ENCODE assay signal across 10 cellular contexts in the genomic region with DNA sequence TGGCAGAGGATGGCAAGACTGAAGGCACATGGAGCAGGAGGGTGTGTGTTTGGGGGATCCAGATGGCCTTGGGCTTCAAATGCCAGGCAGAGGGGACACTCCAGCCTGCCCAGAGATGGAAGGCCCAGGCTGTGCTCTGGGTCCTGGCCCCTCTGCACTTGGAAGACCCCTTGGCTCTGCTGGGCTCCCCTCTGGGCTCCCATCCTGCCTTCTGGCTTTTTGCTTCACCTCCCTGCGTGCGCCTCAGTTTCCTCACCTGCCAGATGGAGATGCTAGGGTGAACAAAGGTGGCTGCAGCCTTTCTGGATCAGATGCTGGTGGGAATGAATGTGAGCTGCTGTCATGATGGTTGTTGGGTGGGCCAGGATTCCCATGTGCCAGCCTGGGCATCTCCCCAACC. TPM values are rescaled to one million over a fixed set of nuclear protein-coding genes. Genes with fewer than 3 reads are reported as not detected.
DNase-seq lines count a peak whose midpoint lies in the region; ATAC-seq and TF ChIP-seq lines count a peak whose summit lies in the region.
"Had no signal": no experiment of that assay in that cellular context is flagged by ENCODE, and none has a peak within 500 bp of the region (broad histone marks: within the 10 kb centered on the region; RNA-seq: fewer than 3 reads in every experiment).

No MANE protein-coding gene starts in this region.

- CTCF ChIA-PET in activated CD4-positive, alpha-beta memory T cell treated with anti-CD3 and anti-CD28 coated beads for 36 hours (lab: Charles Lee): no interaction called here

- H3K4me1 Mint-ChIP-seq in natural killer cell (peaks cover 2 to 28% of the 10 kb centered on the region in 2 donors), naive B cell (peaks cover 64 to 85% (median 77%) of the 10 kb centered on the region in 3 donors)
- H3K4me1 Mint-ChIP-seq in natural killer cell treated with Interleukin-12 subunit alpha and Interleukin-12 subunit beta and Interleukin-15 and Interleukin-18, amount 100 ng/mL, for 72 hours (ENCODE audit: low read depth in 2 of 2): peaks cover 14 to 19% of the 10 kb centered on the region in 2 donors
- peaks cover 55% of the 10 kb centered on the region for H3K4me1 Mint-ChIP-seq in activated naive CD8-positive, alpha-beta T cell treated with anti-CD3 and anti-CD28 coated beads for 36 hours
- H3K4me1 Mint-ChIP-seq in activated CD4-positive, alpha-beta memory T cell treated with anti-CD3 and anti-CD28 coated beads for 36 hours (ENCODE audit: low read depth): peaks cover 62% of the 10 kb centered on the region

- TF ChIP-seq CTCF in natural killer cell (IDR thresholded peaks at IDR 0.05): no peak

- H3K27me3 Mint-ChIP-seq in natural killer cell (ENCODE audit: low read depth in 2 of 2): peaks cover 0 to 2% of the 10 kb centered on the region in 2 donors
- H3K27me3 Mint-ChIP-seq in natural killer cell treated with Interleukin-12 subunit alpha and Interleukin-12 subunit beta and Interleukin-15 and Interleukin-18, amount 100 ng/mL, for 72 hours: peaks cover 0 to 2% of the 10 kb centered on the region in 2 donors
- H3K27me3 Mint-ChIP-seq in activated naive CD8-positive, alpha-beta T cell treated with anti-CD3 and anti-CD28 coated beads for 36 hours: no peaks in the 10 kb centered on the region
- no peaks in the 10 kb centered on the region for H3K27me3 Mint-ChIP-seq in naive B cell
- H3K27me3 Mint-ChIP-seq in activated CD4-positive, alpha-beta memory T cell treated with anti-CD3 and anti-CD28 coated beads for 36 hours: no peaks in the 10 kb centered on the region

- ATAC-seq in natural killer cell (no peak), naive B cell (ENCODE audit: low read depth in 2 of 2) (no peak)
- no peak for ATAC-seq in natural killer cell treated with Interleukin-12 subunit alpha and Interleukin-12 subunit beta and Interleukin-15 and Interleukin-18, amount 100 ng/mL, for 72 hours

- no peak for DNase-seq in natural killer cell
- no peak for DNase-seq in natural killer cell treated with Interleukin-12 subunit alpha and Interleukin-12 subunit beta and Interleukin-15 and Interleukin-18, amount 100 ng/mL, for 72 hours (ENCODE audit: low spot score)
- DNase-seq in activated naive CD8-positive, alpha-beta T cell treated with anti-CD3 and anti-CD28 coated beads for 36 hours: no peak
- no peak for DNase-seq in naive B cell
- no peak for DNase-seq in NCI-H526 treated with DMSO at 0.1 percent for 48 hours (lab: John Stamatoyannopoulos, UW)
- no peak for DNase-seq in NCI-H1436 (lab: John Stamatoyannopoulos, UW)
- DNase-seq in activated effector memory CD4-positive, alpha-beta T cell treated with Interleukin-2 at 50 U/mL for 16 hours: no peak
- no peak for DNase-seq in activated CD4-positive, alpha-beta memory T cell treated with anti-CD3 and anti-CD28 coated beads for 36 hours
- DNase-seq: activated CD8-positive, alpha-beta memory T cell treated with anti-CD3 and anti-CD28 coated beads for 24 hours; KBM-7 had no signal

- H3K9me3 Mint-ChIP-seq in natural killer cell: no peaks in the 10 kb centered on the region
- no peaks in the 10 kb centered on the region for H3K9me3 Mint-ChIP-seq in natural killer cell treated with Interleukin-12 subunit alpha and Interleukin-12 subunit beta and Interleukin-15 and Interleukin-18, amount 100 ng/mL, for 72 hours
- no peaks in the 10 kb centered on the region for H3K9me3 Mint-ChIP-seq in activated naive CD8-positive, alpha-beta T cell treated with anti-CD3 and anti-CD28 coated beads for 36 hours
- H3K9me3 Mint-ChIP-seq in naive B cell: no peaks in the 10 kb centered on the region
- no peaks in the 10 kb centered on the region for H3K9me3 Mint-ChIP-seq in activated CD4-positive, alpha-beta memory T cell treated with anti-CD3 and anti-CD28 coated beads for 36 hours

- H3K27ac Mint-ChIP-seq in natural killer cell (no peak overlapping the region), naive B cell (peak overlapping the region; percentile 83 to 99 (median 96))
- no peak overlapping the region for H3K27ac Mint-ChIP-seq in natural killer cell treated with Interleukin-12 subunit alpha and Interleukin-12 subunit beta and Interleukin-15 and Interleukin-18, amount 100 ng/mL, for 72 hours
- peak overlapping the region; percentile 91 for H3K27ac Mint-ChIP-seq in activated naive CD8-positive, alpha-beta T cell treated with anti-CD3 and anti-CD28 coated beads for 36 hours
- H3K27ac Mint-ChIP-seq in activated CD4-positive, alpha-beta memory T cell treated with anti-CD3 and anti-CD28 coated beads for 36 hours: no peak overlapping the region

- H3K4me3 Mint-ChIP-seq in natural killer cell: peak overlapping the region; percentile 21
- H3K4me3 Mint-ChIP-seq in natural killer cell treated with Interleukin-12 subunit alpha and Interleukin-12 subunit beta and Interleukin-15 and Interleukin-18, amount 100 ng/mL, for 72 hours: no peak overlapping the region
- H3K4me3 Mint-ChIP-seq in activated naive CD8-positive, alpha-beta T cell treated with anti-CD3 and anti-CD28 coated beads for 36 hours: no peak overlapping the region
- H3K4me3 Mint-ChIP-seq in naive B cell: peak overlapping the region; percentile 86 to 99 (median 94)
- H3K4me3 Mint-ChIP-seq in activated CD4-positive, alpha-beta memory T cell treated with anti-CD3 and anti-CD28 coated beads for 36 hours: no peak overlapping the region

- intact Hi-C loops in natural killer cell (cut with micrococcal nuclease): no loop called here
- intact Hi-C loops in activated CD4-positive, alpha-beta memory T cell treated with anti-CD3 and anti-CD28 coated beads for 36 hours (cut with micrococcal nuclease): no loop called here

- H3K36me3 Mint-ChIP-seq in natural killer cell (no peaks in the 10 kb centered on the region), naive B cell (no peaks in the 10 kb centered on the region)
- no peaks in the 10 kb centered on the region for H3K36me3 Mint-ChIP-seq in natural killer cell treated with Interleukin-12 subunit alpha and Interleukin-12 subunit beta and Interleukin-15 and Interleukin-18, amount 100 ng/mL, for 72 hours
- peaks cover 4% of the 10 kb centered on the region for H3K36me3 Mint-ChIP-seq in activated naive CD8-positive, alpha-beta T cell treated with anti-CD3 and anti-CD28 coated beads for 36 hours
- H3K36me3 Mint-ChIP-seq in activated CD4-positive, alpha-beta memory T cell treated with anti-CD3 and anti-CD28 coated beads for 36 hours: no peaks in the 10 kb centered on the region

- POLR2A ChIA-PET in activated CD4-positive, alpha-beta memory T cell treated with anti-CD3 and anti-CD28 coated beads for 36 hours (lab: Charles Lee): no interaction called here

RNA-seq across cellular contexts. Expression of gene SNN, which starts 3.0 kb away (rescaled TPM):
- 10 to 100 TPM in 2 of 3 donors, 1 to 10 TPM in 1; 5.3 to 20.0 (median 12.5) TPM for total RNA-seq in natural killer cell
- 1 to 10 TPM in 1 of 2 donors, under 1 TPM in 1; 0.43 to 1.1 TPM for total RNA-seq in natural killer cell treated with Interleukin-12 subunit alpha and Interleukin-12 subunit beta and Interleukin-15 and Interleukin-18, amount 100 ng/mL, for 72 hours
- total RNA-seq in activated naive CD8-positive, alpha-beta T cell treated with anti-CD3 and anti-CD28 coated beads for 36 hours: 10 to 100 TPM; 10.3 to 11.2 TPM
- polyA plus RNA-seq in naive B cell (ENCODE audit: low read depth in 6 of 6): 10 to 100 TPM; 53.0 to 82.7 (median 67.7) TPM
- 1 to 10 TPM; 9.1 TPM for total RNA-seq in activated CD4-positive, alpha-beta memory T cell treated with anti-CD3 and anti-CD28 coated beads for 36 hours

Comparison
In these comparisons a context has a peak if more than half of its experiments do, and no peak if none do; other contexts are left out.
1. H3K4me3 Mint-ChIP-seq: peak in natural killer cell (single experiment) and naive B cell (8 of 8); none in natural killer cell treated with Interleukin-12 subunit alpha and Interleukin-12 subunit beta and Interleukin-15 and Interleukin-18, amount 100 ng/mL, for 72 hours (single experiment), activated naive CD8-positive, alpha-beta T cell treated with anti-CD3 and anti-CD28 coated beads for 36 hours (single experiment) and activated CD4-positive, alpha-beta memory T cell treated with anti-CD3 and anti-CD28 coated beads for 36 hours (single experiment).
2. H3K27ac Mint-ChIP-seq: peak in activated naive CD8-positive, alpha-beta T cell treated with anti-CD3 and anti-CD28 coated beads for 36 hours (single experiment) and naive B cell (6 of 6); none in natural killer cell (0 of 2), natural killer cell treated with Interleukin-12 subunit alpha and Interleukin-12 subunit beta and Interleukin-15 and Interleukin-18, amount 100 ng/mL, for 72 hours (0 of 2) and activated CD4-positive, alpha-beta memory T cell treated with anti-CD3 and anti-CD28 coated beads for 36 hours (single experiment).